In genomic region chr2:28423856-28424605, GRCh38 we compare ENCODE assay signal across 10 cellular contexts. TPM values are rescaled to one million over a fixed set of nuclear protein-coding genes. Genes with fewer than 3 reads are reported as not detected.
DNase-seq lines count a peak whose midpoint lies in the region; ATAC-seq, FAIRE-seq and TF ChIP-seq lines count a peak whose summit lies in the region.
"Had no signal": no experiment of that assay in that cellular context is flagged by ENCODE, and none has a peak within 500 bp of the region (broad histone marks: within the 10 kb centered on the region; RNA-seq: fewer than 3 reads in every experiment).

No MANE protein-coding gene starts in this region.

- H3K79me1 ChIP-seq in IMR-90 (ENCODE audit: low read depth in 1 of 2, low read length in 2 of 2) (peaks cover 0 to 21% of the 10 kb centered on the region in 2 experiments; a peak in 2 of 4 replicates), H9 (ENCODE audit: insufficient read depth, low read depth, low read length, poor library complexity, severe bottlenecking) (no peaks in the 10 kb centered on the region)

- H3K56ac ChIP-seq in IMR-90 (ENCODE audit: extremely low read depth, insufficient read depth, low read length) (no peak overlapping the region), H9 (ENCODE audit: insufficient read length, low read depth, low read length) (no peak overlapping the region)

- no peak overlapping the region for H4K91ac ChIP-seq in IMR-90 (ENCODE audit: insufficient read depth, low read depth, low read length)
- H4K91ac ChIP-seq in H9 (ENCODE audit: insufficient read length, low read depth, low read length): no peak overlapping the region

- peaks cover 12% of the 10 kb centered on the region for H3K9me1 ChIP-seq in IMR-90 (ENCODE audit: insufficient read depth, low read length)

- H3K4me2 ChIP-seq in IMR-90 (ENCODE audit: low read depth, low read length) (no peak overlapping the region), H9 (ENCODE audit: insufficient read depth, insufficient read length, low read length) (no peak overlapping the region)

- H3K27ac ChIP-seq in ACC112 (ENCODE audit: low read depth, low read length): 0 out of 2 replicates have a peak overlapping the region, but pooled peaks have one; percentile 17
- no peak overlapping the region for H3K27ac ChIP-seq in IMR-90 (ENCODE audit: insufficient read depth, low read length)
- H3K27ac ChIP-seq in right lobe of liver: peak overlapping the region in 1 of 3 donors; percentile 18
- no peak overlapping the region for H3K27ac ChIP-seq in H9 (ENCODE audit: insufficient read length, low read depth, low read length)

- dilution Hi-C loops in IMR-90 (cut with HindIII; ENCODE audit: low sequenced_read_pairs, unreplicated experiment): no loop called here

- no peak for TF ChIP-seq RAD21 in IMR-90 (IDR thresholded peaks at IDR 0.05; ENCODE audit: low read length)

- H2AK9ac ChIP-seq in IMR-90 (replicated peaks; ENCODE audit: low read depth, low read length, poor library complexity): peak overlapping the region; percentile 44

- CTCF ChIA-PET in IMR-90 (lab: Yijun Ruan, JAX): interaction anchor here (0.6 kb wide), 1 partner anchor 19 kb away, joined by 5 read pairs; no protein-coding TSS in a partner anchor
- CTCF ChIA-PET in activated CD8-positive, alpha-beta T cell treated with anti-CD3 and anti-CD28 coated beads for 36 hours (lab: Charles Lee): interaction anchor here (0.7 to 2.1 kb wide), 6 partner anchors 10 to 669 kb away, joined by 3 to 7 read pairs (median 4); no protein-coding TSS in a partner anchor

- H3K4me3 ChIP-seq in ACC112 (ENCODE audit: low read depth, low read length) (no peak overlapping the region), IMR-90 (ENCODE audit: insufficient read depth, low read depth, low read length) (no peak overlapping the region), right lobe of liver (no peak overlapping the region)

- H2BK20ac ChIP-seq in IMR-90 (ENCODE audit: low read depth, low read length) (0 out of 2 replicates have a peak overlapping the region, but pooled peaks have one; percentile 13), H9 (ENCODE audit: low read depth, low read length, poor library complexity, severe bottlenecking) (no peak overlapping the region)

- POLR2A ChIA-PET in IMR-90 (lab: Charles Lee; ENCODE audit: unreplicated experiment): no interaction called here
- POLR2A ChIA-PET in activated CD8-positive, alpha-beta T cell treated with anti-CD3 and anti-CD28 coated beads for 36 hours (lab: Charles Lee): interaction anchor here (0.7 to 3.8 kb wide), 10 partner anchors 10 to 266 kb away, joined by 3 to 19 read pairs (median 6); partner anchors contain the start of gene FOSL2

- H3K14ac ChIP-seq in IMR-90 (replicated peaks; ENCODE audit: low read depth, low read length): peak overlapping the region; percentile 30; the same call in 1 of the 2 replicates
- no peak overlapping the region for H3K14ac ChIP-seq in H9 (ENCODE audit: insufficient read depth, low read length)

- 20% methylated on average over 2 of the region's 7 CpGs; no CpG with 5 or more reads in 1 of the 2 experiments for WGBS in IMR-90 (ENCODE audit: extremely low coverage in 2 of 2, insufficient read length in 1 of 2), 2 experiments
- 28% methylated on average over 7 of the region's 7 CpGs for WGBS in right lobe of liver (ENCODE audit: insufficient coverage, low coverage, low lambda C conversion rate, missing lambda C conversion rate)
- WGBS in H9 (ENCODE audit: extremely low coverage, insufficient read length, low lambda C conversion rate): no CpG with 5 or more reads among the region's 7 CpGs

- H3K36me3 ChIP-seq in ACC112 (ENCODE audit: insufficient read depth, low read length): no peaks in the 10 kb centered on the region
- H3K36me3 ChIP-seq in IMR-90 (ENCODE audit: control insufficient read depth, insufficient read depth, low read length): peaks cover 6% of the 10 kb centered on the region
- H3K36me3 ChIP-seq in right lobe of liver: no peaks in the 10 kb centered on the region

- no peak for TF ChIP-seq CTCF in IMR-90 (conservative IDR thresholded peaks at IDR 0.05; ENCODE audit: low read depth, low read length)
- TF ChIP-seq CTCF in activated CD8-positive, alpha-beta T cell treated with anti-CD3 and anti-CD28 coated beads for 36 hours (IDR thresholded peaks at IDR 0.05): no peak
- TF ChIP-seq CTCF in right lobe of liver (IDR thresholded peaks at IDR 0.05): no peak
- TF ChIP-seq CTCF in H9 (conservative IDR thresholded peaks at IDR 0.05): no peak

- in situ Hi-C loops in IMR-90 (cut with MboI; ENCODE audit: low sequenced_read_pairs): no loop called here

- peak overlapping the region; percentile 24; the same call in 1 of the 2 replicates for H3K4ac ChIP-seq in IMR-90 (ENCODE audit: low read depth, low read length)
- H3K4ac ChIP-seq in H9 (ENCODE audit: low read depth, low read length): no peak overlapping the region

- H4K20me1 ChIP-seq in IMR-90 (ENCODE audit: insufficient read depth, low read length): peaks cover 15% of the 10 kb centered on the region; the same call in 1 of the 2 replicates
- H4K20me1 ChIP-seq in H9 (ENCODE audit: control insufficient read depth, insufficient read depth, insufficient read length): no peaks in the 10 kb centered on the region

- H3K23ac ChIP-seq in IMR-90 (ENCODE audit: low read depth, low read length): peak overlapping the region; percentile 40; the same call in 1 of the 2 replicates
- no peak overlapping the region for H3K23ac ChIP-seq in H9 (ENCODE audit: insufficient read length, low read depth, low read length)

- no peaks in the 10 kb centered on the region for H3K79me2 ChIP-seq in ACC112 (ENCODE audit: control insufficient read depth, insufficient read depth, low read length, unreplicated experiment)
- H3K79me2 ChIP-seq in H9 (ENCODE audit: insufficient read depth, low read length): no peaks in the 10 kb centered on the region

- H3K4me3 Mint-ChIP-seq in activated CD8-positive, alpha-beta T cell treated with anti-CD3 and anti-CD28 coated beads for 36 hours: peak overlapping the region; percentile 49
- no peak overlapping the region for H3K4me3 Mint-ChIP-seq in H9

- H2BK12ac ChIP-seq in H9 (ENCODE audit: insufficient read length, low read depth, low read length): no peak overlapping the region

- H2AFZ ChIP-seq in ACC112 (ENCODE audit: low read length, unreplicated experiment): peak overlapping the region; percentile 13
- H2AFZ ChIP-seq in IMR-90 (replicated peaks; ENCODE audit: low read length, poor library complexity): peak overlapping the region; percentile 18
- H2AFZ ChIP-seq in H9 (ENCODE audit: low read length): no peak overlapping the region

- peaks cover 10% of the 10 kb centered on the region for H3K4me1 ChIP-seq in ACC112 (ENCODE audit: control insufficient read depth, insufficient read depth, low read length, unreplicated experiment)
- peaks cover 18% of the 10 kb centered on the region for H3K4me1 ChIP-seq in IMR-90 (ENCODE audit: control insufficient read depth, insufficient read depth, low read length)
- H3K4me1 ChIP-seq in right lobe of liver: peaks cover 0 to 6% (median 0%) of the 10 kb centered on the region in 4 donors
- no peaks in the 10 kb centered on the region for H3K4me1 ChIP-seq in H9 (ENCODE audit: insufficient read depth, low read length)

- no peak overlapping the region for H2BK5ac ChIP-seq in IMR-90 (ENCODE audit: low read depth, low read length, poor library complexity, severe bottlenecking)
- no peak overlapping the region for H2BK5ac ChIP-seq in H9 (ENCODE audit: insufficient read length, low read length)

- peak overlapping the region; percentile 59 for H2AK5ac ChIP-seq in IMR-90 (ENCODE audit: low read depth, low read length)
- H2AK5ac ChIP-seq in H9 (ENCODE audit: insufficient read length, low read length): no peak overlapping the region

- no peak overlapping the region; the same call in 1 of the 2 replicates for H4K5ac ChIP-seq in IMR-90 (ENCODE audit: low read depth, low read length)
- no peak overlapping the region for H4K5ac ChIP-seq in H9 (ENCODE audit: insufficient read length, low read depth, low read length)

- peak; percentile 44 for DNase-seq in IMR-90
- DNase-seq in activated CD8-positive, alpha-beta T cell treated with anti-CD3 and anti-CD28 coated beads for 36 hours: peak; percentile 71
- DNase-seq in right lobe of liver: no peak
- no peak for DNase-seq in midbrain (lab: John Stamatoyannopoulos, UW)
- DNase-seq in H9: no peak
- no peak for DNase-seq in RCC 7860 (ENCODE audit: low spot score)
- DNase-seq in mesenteric fat pad (ENCODE audit: low spot score): no peak
- DNase-seq: activated CD8-positive, alpha-beta memory T cell treated with anti-CD3 and anti-CD28 coated beads, Interleukin-2, amount 50 U/mL, for 48 hours; NCI-H146 had no signal

- H3K27me3 Mint-ChIP-seq in activated CD8-positive, alpha-beta T cell treated with anti-CD3 and anti-CD28 coated beads for 36 hours: no peaks in the 10 kb centered on the region
- peaks cover 7% of the 10 kb centered on the region for H3K27me3 Mint-ChIP-seq in H9 (ENCODE audit: low read depth)

- H4K8ac ChIP-seq in IMR-90 (ENCODE audit: low read depth in 2 of 2, low read length in 2 of 2): peak overlapping the region in 1 of 2 experiments; percentile 47; a peak in 1 of 4 replicates
- H4K8ac ChIP-seq in H9 (replicated peaks; ENCODE audit: insufficient read length, low read depth, low read length): no peak overlapping the region

- H3K27ac Mint-ChIP-seq in activated CD8-positive, alpha-beta T cell treated with anti-CD3 and anti-CD28 coated beads for 36 hours: peak overlapping the region; percentile 94
- no peak overlapping the region; a peak in 1 of 7 replicates for H3K27ac Mint-ChIP-seq in H9

- no peaks in the 10 kb centered on the region for H3K9me3 ChIP-seq in IMR-90 (ENCODE audit: control insufficient read depth, insufficient read depth, low read length)
- no peaks in the 10 kb centered on the region for H3K9me3 ChIP-seq in right lobe of liver
- H3K9me3 ChIP-seq in H9 (ENCODE audit: control insufficient read depth, low read depth, low read length): no peaks in the 10 kb centered on the region

- FAIRE-seq in RCC 7860 (lab: Jason Lieb, UNC): no peak

- no peak overlapping the region for H3K18ac ChIP-seq in IMR-90 (ENCODE audit: low read depth, low read length)
- no peak overlapping the region for H3K18ac ChIP-seq in H9 (ENCODE audit: insufficient read length, low read depth, low read length)

- H3K9me3 Mint-ChIP-seq in activated CD8-positive, alpha-beta T cell treated with anti-CD3 and anti-CD28 coated beads for 36 hours: no peaks in the 10 kb centered on the region
- H3K9me3 Mint-ChIP-seq in H9: no peaks in the 10 kb centered on the region

- H3K36me3 Mint-ChIP-seq in activated CD8-positive, alpha-beta T cell treated with anti-CD3 and anti-CD28 coated beads for 36 hours (ENCODE audit: low read depth): peaks cover 6% of the 10 kb centered on the region
- no peaks in the 10 kb centered on the region for H3K36me3 Mint-ChIP-seq in H9 (ENCODE audit: insufficient read depth in 1 of 3, low read depth in 3 of 3)

- H3K27me3 ChIP-seq in ACC112 (ENCODE audit: insufficient read depth, low read length) (no peaks in the 10 kb centered on the region), IMR-90 (ENCODE audit: control insufficient read depth, insufficient read depth, low read length) (no peaks in the 10 kb centered on the region), right lobe of liver (no peaks in the 10 kb centered on the region), H9 (ENCODE audit: insufficient read depth, low read length) (no peaks in the 10 kb centered on the region)

- H3T11ph ChIP-seq in H9 (ENCODE audit: low read length): no peak overlapping the region

- ATAC-seq in IMR-90 (ENCODE audit: low read depth): peak; percentile 28
- peak; percentile 62 for ATAC-seq in activated CD8-positive, alpha-beta T cell treated with anti-CD3 and anti-CD28 coated beads for 36 hours
- peak; percentile 63 to 78 (median 72) for ATAC-seq in right lobe of liver

- H2BK15ac ChIP-seq in IMR-90 (ENCODE audit: low read depth, low read length) (peak overlapping the region; percentile 50; the same call in 1 of the 3 replicates), H9 (ENCODE audit: low read depth, low read length) (no peak overlapping the region)

- no peak overlapping the region; the same call in 1 of the 2 replicates for H3K9ac ChIP-seq in IMR-90 (ENCODE audit: low read depth, low read length)
- H3K9ac ChIP-seq in H9 (ENCODE audit: extremely low read depth, insufficient read length, low read length): no peak overlapping the region

- no TSS peak for BruUV-seq in IMR-90 (replicated peaks; lab: Mats Ljungman, UMichigan)

- no peaks in the 10 kb centered on the region for H3K23me2 ChIP-seq in H9 (ENCODE audit: insufficient read length, low read depth, low read length, poor library complexity, severe bottlenecking)

- intact Hi-C loops in IMR-90 (cut with micrococcal nuclease) (no loop called here), right lobe of liver (cut with DNase I) (no loop called here)
- intact Hi-C loops in activated CD8-positive, alpha-beta T cell treated with anti-CD3 and anti-CD28 coated beads for 36 hours (cut with micrococcal nuclease): no loop called here

- TF ChIP-seq POLR2A in IMR-90 (IDR thresholded peaks at IDR 0.05; ENCODE audit: low read depth, low read length): no peak
- TF ChIP-seq POLR2A in right lobe of liver (IDR thresholded peaks at IDR 0.05): no peak

- peaks cover 64% of the 10 kb centered on the region for H3K4me1 Mint-ChIP-seq in activated CD8-positive, alpha-beta T cell treated with anti-CD3 and anti-CD28 coated beads for 36 hours (ENCODE audit: low read depth)
- peaks cover 0 to 4% of the 10 kb centered on the region in 2 experiments; a peak in 2 of 4 replicates for H3K4me1 Mint-ChIP-seq in H9

- no peak overlapping the region for H2BK120ac ChIP-seq in IMR-90 (ENCODE audit: low read depth, low read length)
- H2BK120ac ChIP-seq in H9 (ENCODE audit: low read depth, low read length, poor library complexity, severe bottlenecking): no peak overlapping the region

RNA-seq across cellular contexts. Expression of gene FOSL2, which starts 31.4 kb away (rescaled TPM):
- 31.4 and 32.2 TPM in 2 replicates for total RNA-seq in IMR-90 (2012; rRNA removed)
- 46.3 and 51.1 TPM in 2 replicates for polyA plus RNA-seq in IMR-90 (2012; rRNA removed)
- polyA plus RNA-seq in IMR-90 (2012; cell fraction: cytosol; rRNA removed): 52.1 and 52.3 TPM in 2 replicates
- polyA plus RNA-seq in IMR-90 (2012; cell fraction: nucleus; rRNA removed; ENCODE audit: low replicate concordance): 91.1 and 119 TPM in 2 replicates
- 100 to 1,000 TPM; 114 to 119 TPM for total RNA-seq in activated CD8-positive, alpha-beta T cell treated with anti-CD3 and anti-CD28 coated beads for 36 hours
- total RNA-seq in right lobe of liver: 10 to 100 TPM in 4 of 6 experiments, 1 to 10 TPM in 2; 8.1 to 70.7 (median 14.9) TPM
- total RNA-seq in H9 (2021): 7.3 and 7.4 TPM in 2 replicates
- total RNA-seq in mesenteric fat pad: 259 TPM

Comparison
In these comparisons a context has a peak if more than half of its experiments do, and no peak if none do; other contexts are left out.
1. DNase-seq: peak in IMR-90 (single experiment) and activated CD8-positive, alpha-beta T cell treated with anti-CD3 and anti-CD28 coated beads for 36 hours (single experiment); none in right lobe of liver (0 of 3), midbrain (single experiment), H9 (single experiment), RCC 7860 (single experiment) and mesenteric fat pad (single experiment).
2. Peak in every context shown above with its lines, with median percentiles within 50 percentile points of each other: ATAC-seq.